Comparison of ENCODE assay signal across 8 cellular contexts in genomic region chr6:144659202-144659731, GRCh38.
DNase-seq lines count a peak whose midpoint lies in the region; ATAC-seq and TF ChIP-seq lines count a peak whose summit lies in the region.

No MANE protein-coding gene starts in this region.

- H3K4me2 ChIP-seq in mammary epithelial cell (ENCODE audit: insufficient read depth, low read depth, low read length) (no peak overlapping the region), fibroblast of lung (ENCODE audit: extremely low read depth, insufficient read depth, low read length) (peak overlapping the region; percentile 50), osteoblast (ENCODE audit: insufficient read depth, low read length) (peak overlapping the region; percentile 28)

- peak in 1 of 2 donors; percentile 21 for DNase-seq in breast epithelium (ENCODE audit: low spot score in 2 of 2)
- no peak for DNase-seq in mammary epithelial cell
- DNase-seq in SK-MEL-5 (ENCODE audit: low read depth, low spot score) = peak; percentile 12
- peak; percentile 44 to 87 for DNase-seq in fibroblast of lung (ENCODE audit: low read depth in 2 of 2)
- DNase-seq in osteoblast (ENCODE audit: insufficient read length, low spot score, missing footprints) = peak; percentile 14
- DNase-seq in D341Med (ENCODE audit: low spot score) = no peak
- DNase-seq in effector CD4-positive, alpha-beta T cell = no peak

- peak overlapping the region; percentile 80 to 81 for H3K27ac ChIP-seq in breast epithelium
- no peak overlapping the region for H3K27ac ChIP-seq in mammary epithelial cell (ENCODE audit: insufficient read depth, low read depth, low read length)
- peak overlapping the region; percentile 27 for H3K27ac ChIP-seq in fibroblast of lung (ENCODE audit: insufficient read depth, low read length)
- no peak overlapping the region for H3K27ac ChIP-seq in osteoblast (ENCODE audit: low read depth, low read length)

- intact Hi-C loops in breast epithelium (cut with DNase I; ENCODE audit: low total_unique reads) = no loop called here
- intact Hi-C loops in mammary epithelial cell (cut with micrococcal nuclease) = no loop called here

- H3K4me1 ChIP-seq in breast epithelium (no peaks in the 10 kb centered on the region), mammary epithelial cell (ENCODE audit: insufficient read depth, low read length) (peaks cover 45% of the 10 kb centered on the region), fibroblast of lung (ENCODE audit: control insufficient read depth, extremely low read depth, insufficient read depth, low read length) (no peaks in the 10 kb centered on the region), osteoblast (ENCODE audit: insufficient read depth, low read length) (peaks cover 10% of the 10 kb centered on the region)

- WGBS in mammary epithelial cell (ENCODE audit: low coverage, missing lambda C conversion rate) = 100% methylated on average over 3 of the region's 5 CpGs

- H3K36me3 ChIP-seq in breast epithelium (no peaks in the 10 kb centered on the region), mammary epithelial cell (ENCODE audit: insufficient read depth, low read length) (no peaks in the 10 kb centered on the region), fibroblast of lung (ENCODE audit: control insufficient read depth, insufficient read depth, low read length) (no peaks in the 10 kb centered on the region), osteoblast (ENCODE audit: insufficient read depth, low read length) (no peaks in the 10 kb centered on the region)

- dilution Hi-C loops in mammary epithelial cell (cut with HindIII; ENCODE audit: low sequenced_read_pairs) = no loop called here

- BruUV-seq in mammary epithelial cell (replicated peaks; lab: Mats Ljungman, UMichigan) = no TSS peak

- no peak for TF ChIP-seq POLR2A in breast epithelium (IDR thresholded peaks at IDR 0.05)

- CTCF ChIA-PET in mammary epithelial cell (lab: Charles Lee; ENCODE audit: low non-redundant PET) = no interaction called here

- H3K79me2 ChIP-seq in mammary epithelial cell (ENCODE audit: insufficient read depth, low read length) (no peaks in the 10 kb centered on the region), fibroblast of lung (ENCODE audit: control insufficient read depth, insufficient read depth, low read length) (no peaks in the 10 kb centered on the region), osteoblast (ENCODE audit: insufficient read depth, low read length) (peaks cover 14% of the 10 kb centered on the region)

- H2AFZ ChIP-seq in mammary epithelial cell (ENCODE audit: low read depth, low read length) = no peak overlapping the region
- H2AFZ ChIP-seq in fibroblast of lung (ENCODE audit: low read length) = no peak overlapping the region
- H2AFZ ChIP-seq in osteoblast (ENCODE audit: low read length) = no peak overlapping the region

- in situ Hi-C loops in mammary epithelial cell (cut with MboI; ENCODE audit: low sequenced_read_pairs in 2 of 2) = no loop called here
- in situ Hi-C loops in SK-MEL-5 (cut with HindIII; ENCODE audit: low pct_unique_long_range_greater_than_20kb, low sequenced_read_pairs) = no loop called here

- peak; percentile 72 for ATAC-seq in HG02973 (IDR thresholded peaks at IDR 0.05; ENCODE audit: unreplicated experiment)

- no peaks in the 10 kb centered on the region for H4K20me1 ChIP-seq in mammary epithelial cell (ENCODE audit: insufficient read depth, low read length)
- H4K20me1 ChIP-seq in fibroblast of lung (ENCODE audit: control insufficient read depth, extremely low read depth, insufficient read depth, low read length) = no peaks in the 10 kb centered on the region
- H4K20me1 ChIP-seq in osteoblast (ENCODE audit: insufficient read depth, low read length) = peaks cover 2% of the 10 kb centered on the region

- TF ChIP-seq CTCF in breast epithelium (IDR thresholded peaks at IDR 0.05) = no peak
- TF ChIP-seq CTCF in mammary epithelial cell (conservative IDR thresholded peaks at IDR 0.05 in 1 of 2, IDR thresholded peaks at IDR 0.05 in 1 of 2; ENCODE audit: extremely low read depth in 1 of 2, insufficient read depth in 1 of 2, low read depth in 1 of 2, low read length in 2 of 2) = no peak
- no peak for TF ChIP-seq CTCF in fibroblast of lung (conservative IDR thresholded peaks at IDR 0.05 in 1 of 2, IDR thresholded peaks at IDR 0.05 in 1 of 2; ENCODE audit: low read depth in 1 of 2, low read length in 2 of 2)
- TF ChIP-seq CTCF in osteoblast (IDR thresholded peaks at IDR 0.05; ENCODE audit: extremely low read depth, low read depth, low read length) = no peak

- H3K4me3 ChIP-seq in breast epithelium (peak overlapping the region in 2 of 3 donors; percentile 10 to 45), mammary epithelial cell (replicated peaks in 1 of 3; ENCODE audit: insufficient read depth in 1 of 3, low read depth in 2 of 3, low read length in 3 of 3) (no peak overlapping the region), fibroblast of lung (replicated peaks in 1 of 4; ENCODE audit: control extremely low read depth in 1 of 4, insufficient read depth in 1 of 4, low read depth in 3 of 4, low read length in 4 of 4) (peak overlapping the region in 1 of 4 experiments; percentile 31), osteoblast (ENCODE audit: insufficient read depth, low read length) (no peak overlapping the region)

- H3K27me3 ChIP-seq in breast epithelium = no peaks in the 10 kb centered on the region
- no peaks in the 10 kb centered on the region for H3K27me3 ChIP-seq in mammary epithelial cell (ENCODE audit: insufficient read depth, low read length)
- H3K27me3 ChIP-seq in fibroblast of lung (ENCODE audit: control insufficient read depth, insufficient read depth, low read length) = no peaks in the 10 kb centered on the region
- no peaks in the 10 kb centered on the region for H3K27me3 ChIP-seq in osteoblast (ENCODE audit: insufficient read depth, low read length)

- H3K9ac ChIP-seq in mammary epithelial cell (ENCODE audit: insufficient read depth, low read length) (no peak overlapping the region), fibroblast of lung (ENCODE audit: insufficient read depth, low read length) (no peak overlapping the region)

- H3K9me3 ChIP-seq in breast epithelium (no peaks in the 10 kb centered on the region), mammary epithelial cell (replicated peaks; ENCODE audit: insufficient read depth, low read length) (no peaks in the 10 kb centered on the region), fibroblast of lung (ENCODE audit: control insufficient read depth, insufficient read depth, low read depth, low read length) (no peaks in the 10 kb centered on the region), osteoblast (ENCODE audit: low read depth, low read length) (no peaks in the 10 kb centered on the region)

Comparison
In these comparisons a context has a peak if more than half of its experiments do, and no peak if none do; other contexts are left out.
1. H3K27ac ChIP-seq: peak in breast epithelium (2 of 2) and fibroblast of lung (single experiment); none in mammary epithelial cell (single experiment) and osteoblast (single experiment).
2. H3K4me3 ChIP-seq: peak in breast epithelium (2 of 3); none in mammary epithelial cell (0 of 3) and osteoblast (single experiment).
3. DNase-seq: peak in SK-MEL-5 (single experiment), fibroblast of lung (2 of 2) and osteoblast (single experiment); none in mammary epithelial cell (single experiment), D341Med (single experiment) and effector CD4-positive, alpha-beta T cell (single experiment).